1 cellular context compared by ENCODE assay signal in genomic region chr6:158039178-158039557, GRCh38.
TF ChIP-seq lines count a peak whose summit lies in the region.

No MANE protein-coding gene starts in this region.

TF ChIP-seq in GM23338, 12 proteins besides CTCF, POLR2A, EP300 and RAD21 (continued from another document):
- TF ChIP-seq ZNF462 (CRISPR knock-in tag; IDR thresholded peaks at IDR 0.05) (no peak), NANOG (IDR thresholded peaks at IDR 0.05; ENCODE audit: borderline replicate concordance) (no peak), ZNF331 (CRISPR knock-in tag; IDR thresholded peaks at IDR 0.05; ENCODE audit: low read depth) (no peak), ETS1 (IDR thresholded peaks at IDR 0.05) (no peak)
TF ChIP-seq in GM23338: peak in this region for 0.
